7 cellular contexts compared by ENCODE assay signal in the genomic region with DNA sequence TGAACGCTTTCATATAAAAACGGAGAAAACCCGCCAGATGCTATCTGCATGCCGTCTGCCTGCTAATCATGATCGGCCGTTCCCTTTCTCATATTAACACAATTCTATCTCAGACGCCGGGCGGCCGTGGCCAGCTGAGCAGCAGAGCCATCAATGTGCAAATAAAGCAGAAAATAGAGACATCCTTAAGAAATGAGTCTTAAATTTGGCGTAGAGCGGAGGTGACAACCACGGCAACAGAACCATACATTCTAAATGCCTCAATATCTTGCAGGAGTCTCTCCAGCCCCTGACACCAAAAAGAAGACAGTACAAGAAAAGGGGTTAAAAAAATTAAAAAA.
DNase-seq lines count a peak whose midpoint lies in the region; ATAC-seq and TF ChIP-seq lines count a peak whose summit lies in the region.

No MANE protein-coding gene starts in this region.

- TF ChIP-seq POLR2A in GM18505 (IDR thresholded peaks at IDR 0.05; ENCODE audit: borderline replicate concordance, extremely low read depth, insufficient read depth, insufficient read length) = no peak

- peak overlapping the region; percentile 55 for H3K27ac Mint-ChIP-seq in memory B cell

- H3K4me3 Mint-ChIP-seq in memory B cell = peak overlapping the region; percentile 82

- H3K9ac ChIP-seq in ES-I3 (ENCODE audit: low read depth, low read length) = peak overlapping the region; percentile 87

- no peaks in the 10 kb centered on the region for H3K36me3 ChIP-seq in ES-I3 (ENCODE audit: insufficient read depth, low read length)

- peaks cover 8% of the 10 kb centered on the region for H3K9me3 Mint-ChIP-seq in memory B cell

- DNase-seq in NCI-H1105 (lab: John Stamatoyannopoulos, UW) (peak; percentile 26), astrocyte of the hippocampus (ENCODE audit: low read depth, low spot score) (peak; percentile 45), memory B cell (ENCODE audit: low spot score in 2 of 2) (no peak), SIG-M5 treated with dmso at 0.1 percent for 504 hours (lab: John Stamatoyannopoulos, UW; ENCODE audit: unreplicated experiment) (no peak), NCI-H187 treated with DMSO at 0.1 percent for 48 hours (lab: John Stamatoyannopoulos, UW) (no peak)

- peaks cover 19% of the 10 kb centered on the region for H3K4me1 Mint-ChIP-seq in memory B cell

- H3K9me3 ChIP-seq in ES-I3 (ENCODE audit: control insufficient read depth, insufficient read depth, low read length) = no peaks in the 10 kb centered on the region

- no peak for ATAC-seq in memory B cell (ENCODE audit: low read depth)
- no peak for ATAC-seq in GM18505 (IDR thresholded peaks at IDR 0.05; ENCODE audit: unreplicated experiment)

- H3K36me3 Mint-ChIP-seq in memory B cell = peaks cover 5% of the 10 kb centered on the region

- peaks cover 28% of the 10 kb centered on the region for H3K27me3 Mint-ChIP-seq in memory B cell

- no peaks in the 10 kb centered on the region; the same call in 1 of the 2 replicates for H3K4me1 ChIP-seq in ES-I3 (ENCODE audit: insufficient read depth, low read length)

Comparison
In these comparisons a context has a peak if more than half of its experiments do, and no peak if none do; other contexts are left out.
1. DNase-seq: peak in NCI-H1105 (single experiment) and astrocyte of the hippocampus (single experiment); none in memory B cell (0 of 2), SIG-M5 treated with dmso at 0.1 percent for 504 hours (single experiment) and NCI-H187 treated with DMSO at 0.1 percent for 48 hours (single experiment).